In genomic region chr11:62592216-62592815, GRCh38 we compare ENCODE assay signal across 6 cellular contexts. TPM values are rescaled to one million over a fixed set of nuclear protein-coding genes. Genes with fewer than 3 reads are reported as not detected.
DNase-seq lines count a peak whose midpoint lies in the region; ATAC-seq and TF ChIP-seq lines count a peak whose summit lies in the region.

No MANE protein-coding gene starts in this region.

- TF ChIP-seq CTCF in brain microvascular endothelial cell (IDR thresholded peaks at IDR 0.05; ENCODE audit: low read depth, low read length, missing control alignments) = no peak
- TF ChIP-seq CTCF in neural cell (IDR thresholded peaks at IDR 0.05; ENCODE audit: poor library complexity, severe bottlenecking) = peak; percentile 12

- intact Hi-C loops in head of caudate nucleus (cut with DNase I) = loop anchor here (5.0 to 10.0 kb wide), 2 partner anchors 85 to 242 kb away; partner anchors contain the start of genes STX5, TEX54, UBXN1 and WDR74

- no peaks in the 10 kb centered on the region for H3K27me3 ChIP-seq in brain microvascular endothelial cell (replicated peaks)
- H3K27me3 ChIP-seq in neural cell (ENCODE audit: insufficient read depth, low read depth, low read length) = no peaks in the 10 kb centered on the region

- H3K79me2 ChIP-seq in neural cell (replicated peaks; ENCODE audit: insufficient read depth, low read length) = peaks cover 11% of the 10 kb centered on the region

- H2AFZ ChIP-seq in neural cell (ENCODE audit: low read depth, low read length) = peak overlapping the region; percentile 67

- peak; percentile 3 for ATAC-seq in HG03196 (IDR thresholded peaks at IDR 0.05; ENCODE audit: unreplicated experiment)

- peaks cover 7% of the 10 kb centered on the region for H3F3A ChIP-seq in neural cell (ENCODE audit: insufficient read depth, low read length, poor library complexity, severe bottlenecking)

- H3K4me2 ChIP-seq in neural cell (ENCODE audit: low read length) = peak overlapping the region; percentile 82

- H3K27ac ChIP-seq in brain microvascular endothelial cell (peak overlapping the region; percentile 42), neural cell (ENCODE audit: low read length) (peak overlapping the region; percentile 96)

- no peaks in the 10 kb centered on the region for H4K20me1 ChIP-seq in neural cell (ENCODE audit: insufficient read depth)

- H3K9me2 ChIP-seq in neural cell (ENCODE audit: insufficient read depth, low read length) = no peaks in the 10 kb centered on the region

- H3K4me3 ChIP-seq in brain microvascular endothelial cell (ENCODE audit: low read depth, low read length) (peak overlapping the region; percentile 84), neural cell (ENCODE audit: low read length) (peak overlapping the region; percentile 81)

- peak overlapping the region; percentile 94 for H3K9ac ChIP-seq in neural cell (ENCODE audit: low read length)

- in situ Hi-C loops in brain microvascular endothelial cell (cut with HindIII; ENCODE audit: low pct_ligation_motif_present, low sequenced_read_pairs) = no loop called here

- peaks cover 51% of the 10 kb centered on the region for H3K36me3 ChIP-seq in brain microvascular endothelial cell (replicated peaks)
- H3K36me3 ChIP-seq in neural cell (ENCODE audit: insufficient read depth, low read length) = peaks cover 7% of the 10 kb centered on the region

- no peak for TF ChIP-seq RAD21 in neural cell (conservative IDR thresholded peaks at IDR 0.05)

- no peak for TF ChIP-seq EP300 in neural cell (conservative IDR thresholded peaks at IDR 0.05; ENCODE audit: poor library complexity, severe bottlenecking)

- no peaks in the 10 kb centered on the region for H3K9me3 ChIP-seq in neural cell (ENCODE audit: low read length)

- DNase-seq in brain microvascular endothelial cell = no peak
- DNase-seq in LoVo (ENCODE audit: low spot score) = no peak
- no peak for DNase-seq in D341Med (ENCODE audit: low spot score)
- no peak for DNase-seq in head of caudate nucleus

TF ChIP-seq in neural cell, 6 proteins besides CTCF, POLR2A, EP300 and RAD21:
- TF ChIP-seq TAF1 (IDR thresholded peaks at IDR 0.05; ENCODE audit: low read depth) (no peak), SMC3 (conservative IDR thresholded peaks at IDR 0.05; ENCODE audit: poor library complexity) (no peak), POLR2AphosphoS5 (IDR thresholded peaks at IDR 0.05) (no peak), EZH2 (IDR thresholded peaks at IDR 0.05; ENCODE audit: borderline replicate concordance, insufficient read depth, low read length, poor library complexity, severe bottlenecking) (no peak), REST (IDR thresholded peaks at IDR 0.05; ENCODE audit: borderline replicate concordance) (no peak), MXI1 (conservative IDR thresholded peaks at IDR 0.05; ENCODE audit: poor library complexity, severe bottlenecking) (no peak)

RNA-seq across cellular contexts. Expression of gene TUT1, which starts 1.0 kb away (rescaled TPM):
- 12.0 and 17.8 TPM in 2 replicates for polyA plus RNA-seq in neural cell
- 8.5 and 12.2 TPM in 2 replicates for polyA minus RNA-seq in neural cell

RNA-seq across cellular contexts. Expression of gene MTA2, which starts 9.3 kb away (rescaled TPM):
- 130 and 140 TPM in 2 replicates for polyA plus RNA-seq in neural cell
- polyA minus RNA-seq in neural cell = 151 and 174 TPM in 2 replicates

RNA-seq across cellular contexts. Expression of gene EEF1G, which starts 18.6 kb away (rescaled TPM):
- 1,473 and 1,555 TPM in 2 replicates for polyA plus RNA-seq in neural cell
- polyA minus RNA-seq in neural cell = 976 and 1,099 TPM in 2 replicates

RNA-seq across cellular contexts. Expression of gene EML3, which starts 20.3 kb away (rescaled TPM):
- polyA plus RNA-seq in neural cell = 0.38 and 2.5 TPM in 2 replicates
- polyA minus RNA-seq in neural cell = 1.4 and 1.7 TPM in 2 replicates

RNA-seq across cellular contexts. Expression of gene ROM1, which starts 20.7 kb away (rescaled TPM):
- 0.31 TPM in 1 of 2 replicates, not detected in the other for polyA plus RNA-seq in neural cell
- 0.35 TPM in 1 of 2 replicates, not detected in the other for polyA minus RNA-seq in neural cell
